Comparison of ENCODE assay signal across 10 cellular contexts in the genomic region with DNA sequence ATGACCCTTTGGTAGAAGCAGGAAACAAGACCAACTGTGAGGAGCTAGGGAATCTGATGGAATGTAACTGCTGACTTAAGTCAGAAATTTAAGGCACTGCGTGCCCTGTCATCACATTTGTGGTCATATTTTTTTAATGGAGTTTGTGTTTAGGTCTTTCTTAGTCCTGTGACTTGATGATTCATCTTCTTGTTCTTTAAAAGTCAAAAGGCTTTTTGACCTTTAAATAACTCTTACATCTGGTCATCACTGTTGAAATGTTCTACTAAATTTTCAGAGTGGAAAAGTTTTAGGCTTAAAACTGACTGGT. TPM values are rescaled to one million over a fixed set of nuclear protein-coding genes. Genes with fewer than 3 reads are reported as not detected.
DNase-seq lines count a peak whose midpoint lies in the region; ATAC-seq, FAIRE-seq and TF ChIP-seq lines count a peak whose summit lies in the region.
"Had no signal": no experiment of that assay in that cellular context is flagged by ENCODE, and none has a peak within 500 bp of the region (broad histone marks: within the 10 kb centered on the region; RNA-seq: fewer than 3 reads in every experiment).

No MANE protein-coding gene starts in this region.

- H3K36me3 ChIP-seq in GM23338 (ENCODE audit: insufficient read depth) (peaks cover 12% of the 10 kb centered on the region; the same call in 1 of the 2 replicates), gastroesophageal sphincter (peaks cover 8 to 28% of the 10 kb centered on the region in 2 donors)
- peaks cover 26% of the 10 kb centered on the region for H3K36me3 ChIP-seq in CD4-positive, alpha-beta memory T cell (ENCODE audit: insufficient read depth, low read length)

- 0 out of 2 replicates have a peak overlapping the region, but pooled peaks have one; percentile 39 for H3K4me2 ChIP-seq in GM23338

- H3K27me3 ChIP-seq in GM23338 (ENCODE audit: insufficient read depth) (no peaks in the 10 kb centered on the region), gastroesophageal sphincter (no peaks in the 10 kb centered on the region)
- no peaks in the 10 kb centered on the region for H3K27me3 ChIP-seq in CD4-positive, alpha-beta memory T cell (ENCODE audit: insufficient read depth, low read length)

- no peak for FAIRE-seq in GM12891 (lab: Jason Lieb, UNC)

- H3K9me3 Mint-ChIP-seq in GM23338 = no peaks in the 10 kb centered on the region
- no peaks in the 10 kb centered on the region for H3K9me3 Mint-ChIP-seq in WTC11
- H3K9me3 Mint-ChIP-seq in CD4-positive, alpha-beta memory T cell = no peaks in the 10 kb centered on the region
- H3K9me3 Mint-ChIP-seq: activated B cell treated with CpG ODN at 0.5 μM for 24 hours had no signal

- H3K4me1 Mint-ChIP-seq in GM23338 = peaks cover 20% of the 10 kb centered on the region; the same call in 2 of the 3 replicates
- peaks cover 24% of the 10 kb centered on the region for H3K4me1 Mint-ChIP-seq in WTC11
- H3K4me1 Mint-ChIP-seq in CD4-positive, alpha-beta memory T cell = peaks cover 5 to 24% (median 13%) of the 10 kb centered on the region in 4 donors
- peaks cover 17% of the 10 kb centered on the region for H3K4me1 Mint-ChIP-seq in T-helper 17 cell

- TF ChIP-seq POLR2A in gastroesophageal sphincter (IDR thresholded peaks at IDR 0.05) = no peak
- no peak for TF ChIP-seq POLR2A in GM12891 (IDR thresholded peaks at IDR 0.05; ENCODE audit: low read depth, low read length)

- H3K27ac Mint-ChIP-seq in GM23338 (peak overlapping the region; percentile 25), WTC11 (peak overlapping the region; percentile 91), T-helper 17 cell (no peak overlapping the region)
- peak overlapping the region in 3 of 7 donors; percentile 58 to 86 (median 58) for H3K27ac Mint-ChIP-seq in CD4-positive, alpha-beta memory T cell
- H3K27ac Mint-ChIP-seq: activated B cell treated with CpG ODN at 0.5 μM for 24 hours had no signal

- no peaks in the 10 kb centered on the region for H3K9me3 ChIP-seq in gastroesophageal sphincter
- no peaks in the 10 kb centered on the region for H3K9me3 ChIP-seq in CD4-positive, alpha-beta memory T cell (ENCODE audit: control insufficient read depth in 1 of 2, low read length in 2 of 2)
- no peaks in the 10 kb centered on the region for H3K9me3 ChIP-seq in T-helper 17 cell (ENCODE audit: control insufficient read depth, low read length, poor library complexity, severe bottlenecking)

- intact Hi-C loops in CD4-positive, alpha-beta memory T cell (cut with micrococcal nuclease) = no loop called here

- 18 to 43% methylated on average over 1 of the region's 1 CpG for WGBS in gastroesophageal sphincter (ENCODE audit: low coverage in 1 of 2), 2 donors

- no peaks in the 10 kb centered on the region for H4K20me1 ChIP-seq in GM23338 (replicated peaks; ENCODE audit: insufficient read depth)

- no peak for DNase-seq in GM23338 (ENCODE audit: low spot score)
- DNase-seq in WTC11 (ENCODE audit: low spot score) = no peak
- no peak for DNase-seq in GM12891 (ENCODE audit: insufficient read length, low spot score)
- no peak for DNase-seq in stimulated activated CD4-positive, alpha-beta T cell treated with anti-CD3 and anti-CD28 coated beads, Interleukin-4, amount 100 ng/mL, for 24 hours
- DNase-seq in CD4-positive, alpha-beta memory T cell = no peak
- DNase-seq in T-helper 17 cell = no peak
- DNase-seq: activated B cell treated with CpG ODN at 0.5 μM for 24 hours, Kasumi-1 had no signal

- H3K27me3 Mint-ChIP-seq in GM23338 (ENCODE audit: insufficient read depth, low read depth, poor library complexity) (no peaks in the 10 kb centered on the region), WTC11 (ENCODE audit: low read depth) (no peaks in the 10 kb centered on the region), T-helper 17 cell (no peaks in the 10 kb centered on the region)
- no peaks in the 10 kb centered on the region for H3K27me3 Mint-ChIP-seq in CD4-positive, alpha-beta memory T cell
- H3K27me3 Mint-ChIP-seq: activated B cell treated with CpG ODN at 0.5 μM for 24 hours had no signal

- H3K9me2 ChIP-seq in GM23338 (ENCODE audit: insufficient read depth) = no peaks in the 10 kb centered on the region

- H3K4me1 ChIP-seq in GM23338 (ENCODE audit: insufficient read depth) = peaks cover 35% of the 10 kb centered on the region
- peaks cover 5 to 47% (median 9%) of the 10 kb centered on the region in 3 donors for H3K4me1 ChIP-seq in gastroesophageal sphincter
- peaks cover 11% of the 10 kb centered on the region for H3K4me1 ChIP-seq in CD4-positive, alpha-beta memory T cell (ENCODE audit: insufficient read depth, low read length)

- H3K36me3 Mint-ChIP-seq in GM23338 (ENCODE audit: low read depth) = peaks cover 37% of the 10 kb centered on the region
- peaks cover 34% of the 10 kb centered on the region for H3K36me3 Mint-ChIP-seq in WTC11
- H3K36me3 Mint-ChIP-seq in CD4-positive, alpha-beta memory T cell = peaks cover 34 to 62% of the 10 kb centered on the region in 2 donors
- peaks cover 11% of the 10 kb centered on the region for H3K36me3 Mint-ChIP-seq in T-helper 17 cell (ENCODE audit: low read depth)

- TF ChIP-seq CTCF in GM23338 (conservative IDR thresholded peaks at IDR 0.05; ENCODE audit: low read depth in 2 of 2) (no peak), WTC11 (IDR thresholded peaks at IDR 0.05) (no peak), gastroesophageal sphincter (IDR thresholded peaks at IDR 0.05) (no peak)

- H3F3A ChIP-seq in GM23338 (replicated peaks; ENCODE audit: low read depth) = no peaks in the 10 kb centered on the region; the same call in 1 of the 2 replicates

- CTCF ChIA-PET in WTC11 (lab: Charles Lee) = no interaction called here
- CTCF ChIA-PET in CD4-positive, alpha-beta memory T cell (lab: Charles Lee; ENCODE audit: partially characterized antibody) = no interaction called here

- no peak for TF ChIP-seq EP300 in gastroesophageal sphincter (IDR thresholded peaks at IDR 0.05)

- H2AFZ ChIP-seq in GM23338 = no peak overlapping the region

- H3K27ac ChIP-seq in GM23338 (ENCODE audit: low read depth) (peak overlapping the region; percentile 27), gastroesophageal sphincter (peak overlapping the region; percentile 70 to 79 (median 77)), skin epidermis (peak overlapping the region in 12 of 21 experiments; percentile 14 to 83 (median 60))
- no peak overlapping the region for H3K27ac ChIP-seq in CD4-positive, alpha-beta memory T cell (ENCODE audit: low read depth, low read length)

- ATAC-seq in GM23338 (no peak), WTC11 (no peak), gastroesophageal sphincter (peak; percentile 83), T-helper 17 cell (no peak)

- H3K4me3 Mint-ChIP-seq in GM23338 (no peak overlapping the region), WTC11 (no peak overlapping the region), T-helper 17 cell (no peak overlapping the region)
- no peak overlapping the region for H3K4me3 Mint-ChIP-seq in CD4-positive, alpha-beta memory T cell
- H3K4me3 Mint-ChIP-seq: activated B cell treated with CpG ODN at 0.5 μM for 24 hours had no signal

- POLR2A ChIA-PET in WTC11 (lab: Charles Lee) = no interaction called here
- POLR2A ChIA-PET in CD4-positive, alpha-beta memory T cell (lab: Charles Lee; ENCODE audit: partially characterized antibody) = no interaction called here

- H3K79me2 ChIP-seq in GM23338 (replicated peaks; ENCODE audit: insufficient read depth) = no peaks in the 10 kb centered on the region

- H3K4me3 ChIP-seq in GM23338 (no peak overlapping the region), gastroesophageal sphincter (no peak overlapping the region), skin epidermis (no peak overlapping the region)
- no peak overlapping the region for H3K4me3 ChIP-seq in CD4-positive, alpha-beta memory T cell (ENCODE audit: low read length in 2 of 2)

TF ChIP-seq in GM23338, 12 proteins besides CTCF, POLR2A, EP300 and RAD21 (continues in another document):
- no peak for TF ChIP-seq POLR2AphosphoS5 (IDR thresholded peaks at IDR 0.05; ENCODE audit: low read depth)
- TF ChIP-seq JUNB (IDR thresholded peaks at IDR 0.05; ENCODE audit: unreplicated experiment) = no peak

TF ChIP-seq in WTC11, 78 proteins besides CTCF, POLR2A, EP300 and RAD21 (continues in another document):
- TF ChIP-seq JUN (CRISPR knock-in tag; IDR thresholded peaks at IDR 0.05) (no peak), ZNF416 (CRISPR knock-in tag; IDR thresholded peaks at IDR 0.05) (no peak), FOXK1 (CRISPR knock-in tag; IDR thresholded peaks at IDR 0.05) (no peak), KAT7 (CRISPR knock-in tag; IDR thresholded peaks at IDR 0.05; ENCODE audit: borderline replicate concordance) (no peak)

TF ChIP-seq in GM12891, 5 proteins besides CTCF, POLR2A, EP300 and RAD21:
- no peak for TF ChIP-seq TAF1 (IDR thresholded peaks at IDR 0.05; ENCODE audit: low read depth, low read length)
- TF ChIP-seq POU2F2 (IDR thresholded peaks at IDR 0.05; ENCODE audit: low read depth, low read length) = no peak
- TF ChIP-seq POLR2AphosphoS5 (IDR thresholded peaks at IDR 0.05; ENCODE audit: low read depth, low read length) = no peak
- no peak for TF ChIP-seq SPI1 (IDR thresholded peaks at IDR 0.05; ENCODE audit: low read depth, low read length)
- TF ChIP-seq PAX5 (IDR thresholded peaks at IDR 0.05; ENCODE audit: insufficient read depth, low read length, severe bottlenecking) = no peak

RNA-seq across cellular contexts. Expression of gene ARMC9, which starts 36.4 kb away (rescaled TPM):
- total RNA-seq in GM23338 (2014; rRNA removed; shearing (Covaris generic)) = 56.0 and 63.6 TPM in 2 replicates
- 24.4 and 29.2 TPM in 2 replicates for polyA plus RNA-seq in GM23338 (2016; fragmentation: Nextera tagmentation; extraction: Ambion mirVana)
- 34.5 to 37.5 TPM (median 34.9 TPM) in 3 replicates for total RNA-seq in WTC11 (2021)
- total RNA-seq in gastroesophageal sphincter = 100 to 1,000 TPM in 3 of 4 donors, 10 to 100 TPM in 1; 69.6 to 298 (median 152) TPM
- polyA plus RNA-seq in GM12891 (2012; ENCODE audit: low read depth, missing spikeins) = 9.8 TPM
- total RNA-seq in CD4-positive, alpha-beta memory T cell = 1 to 10 TPM; 1.1 to 1.4 TPM
- polyA plus RNA-seq in CD4-positive, alpha-beta memory T cell = under 1 TPM in 1 of 2 donors, not detected in 1; 0.50 TPM
- under 1 TPM; 0.37 to 0.73 TPM for total RNA-seq in T-helper 17 cell

RNA-seq across cellular contexts. Expression of gene HTR2B, which starts 37.1 kb away (rescaled TPM):
- not detected in 2 replicates for total RNA-seq in GM23338 (2014; rRNA removed; shearing (Covaris generic))
- 0.16 and 0.47 TPM in 2 replicates for polyA plus RNA-seq in GM23338 (2016; fragmentation: Nextera tagmentation; extraction: Ambion mirVana)
- not detected in 3 replicates for total RNA-seq in WTC11 (2021)
- 10 to 100 TPM in 3 of 4 donors, 1 to 10 TPM in 1; 6.8 to 17.3 (median 16.0) TPM for total RNA-seq in gastroesophageal sphincter
- 0.72 TPM for polyA plus RNA-seq in GM12891 (2012; ENCODE audit: low read depth, missing spikeins)
- not detected for total RNA-seq in CD4-positive, alpha-beta memory T cell
- polyA plus RNA-seq in CD4-positive, alpha-beta memory T cell = under 1 TPM; 0.10 to 0.21 TPM
- not detected for total RNA-seq in T-helper 17 cell
- total RNA-seq: activated B cell treated with CpG ODN at 0.5 μM for 24 hours had no signal

Comparison
In these comparisons a context has a peak if more than half of its experiments do, and no peak if none do; other contexts are left out.
1. RNA of gene ARMC9, which starts 36.4 kb away (total RNA-seq): 69.6 to 298 TPM in gastroesophageal sphincter, 56.0 to 63.6 TPM in GM23338 and 34.5 to 37.5 TPM in WTC11; 1.1 to 1.4 TPM in CD4-positive, alpha-beta memory T cell and 0.37 to 0.73 TPM in T-helper 17 cell; every median in the first group is over 10 times any median in the second.